In genomic region chr4:38872620-38873019, GRCh38 we compare ENCODE assay signal across 12 cellular contexts. TPM values are rescaled to one million over a fixed set of nuclear protein-coding genes. Genes with fewer than 3 reads are reported as not detected.
DNase-seq lines count a peak whose midpoint lies in the region; ATAC-seq, FAIRE-seq and TF ChIP-seq lines count a peak whose summit lies in the region.
"Had no signal": no experiment of that assay in that cellular context is flagged by ENCODE, and none has a peak within 500 bp of the region (broad histone marks: within the 10 kb centered on the region; RNA-seq: fewer than 3 reads in every experiment).

No MANE protein-coding gene starts in this region.

- DNase-seq in AG10803 (ENCODE audit: low read depth) (peak; percentile 93), LoVo (ENCODE audit: low spot score) (peak; percentile 50), epithelial cell of esophagus (ENCODE audit: low read depth) (peak; percentile 65), pancreas (peak in 4 of 6 donors; percentile 30 to 57 (median 34)), T-helper 1 cell (no peak)
- DNase-seq in activated CD8-positive, alpha-beta memory T cell treated with anti-CD3 and anti-CD28 coated beads for 24 hours = no peak
- DNase-seq: caudate nucleus, NCI-H2081 treated with DMSO at 0.1 percent for 48 hours, retina had no signal

- no peaks in the 10 kb centered on the region for H3K9me3 ChIP-seq in pancreas
- H3K9me3 ChIP-seq: gastroesophageal sphincter had no signal

- H3K27me3 ChIP-seq in pancreas = no peaks in the 10 kb centered on the region
- H3K27me3 ChIP-seq: gastroesophageal sphincter had no signal

- peaks cover 5 to 25% (median 16%) of the 10 kb centered on the region in 3 donors for H3K4me1 ChIP-seq in pancreas

- intact Hi-C loops in pancreas (cut with DNase I) = no loop called here

- H3K27ac ChIP-seq in pancreas = peak overlapping the region in 2 of 4 donors; percentile 56 to 59
- H3K27ac ChIP-seq: gastroesophageal sphincter had no signal

- ATAC-seq in pancreas = peak; percentile 60 to 75 (median 74)
- ATAC-seq in HG03432 (IDR thresholded peaks at IDR 0.05; ENCODE audit: unreplicated experiment) = no peak
- no peak for ATAC-seq in GM21737 (IDR thresholded peaks at IDR 0.05; ENCODE audit: unreplicated experiment)
- ATAC-seq: gastroesophageal sphincter had no signal

- WGBS in pancreas, 2 donors = 39 to 46% methylated on average over 5 of the region's 5 CpGs

- no peaks in the 10 kb centered on the region for H3K36me3 ChIP-seq in pancreas

- H3K4me3 ChIP-seq in AG10803 (ENCODE audit: low read length) (no peak overlapping the region), epithelial cell of esophagus (ENCODE audit: low read length) (no peak overlapping the region), pancreas (no peak overlapping the region)
- H3K4me3 ChIP-seq: gastroesophageal sphincter had no signal

- TF ChIP-seq CTCF in AG10803 (conservative IDR thresholded peaks at IDR 0.05; ENCODE audit: low read length) = no peak
- TF ChIP-seq CTCF in epithelial cell of esophagus (IDR thresholded peaks at IDR 0.05; ENCODE audit: insufficient read depth, low read depth, low read length, missing control alignments) = no peak
- no peak for TF ChIP-seq CTCF in pancreas (IDR thresholded peaks at IDR 0.05)

- no peak for FAIRE-seq in pancreas (lab: Jason Lieb, UNC)

RNA-seq across cellular contexts. Expression of gene FAM114A1, which starts 5.0 kb away (rescaled TPM):
- 10 to 100 TPM; 18.0 to 42.8 (median 21.9) TPM for total RNA-seq in pancreas
- polyA plus RNA-seq in pancreas = 1 to 10 TPM; 8.0 to 8.2 TPM

RNA-seq across cellular contexts. Expression of gene TLR6, which starts 16.0 kb away (rescaled TPM):
- total RNA-seq in pancreas = 1 to 10 TPM in 2 of 6 donors, under 1 TPM in 4; 0.19 to 3.9 (median 0.81) TPM
- polyA plus RNA-seq in pancreas = under 1 TPM; 0.07 to 0.11 TPM

Comparison
In these comparisons a context has a peak if more than half of its experiments do, and no peak if none do; other contexts are left out.
1. DNase-seq: peak in AG10803 (single experiment), LoVo (single experiment), epithelial cell of esophagus (single experiment) and pancreas (4 of 6); none in activated CD8-positive, alpha-beta memory T cell treated with anti-CD3 and anti-CD28 coated beads for 24 hours (single experiment) and T-helper 1 cell (0 of 5).
2. ATAC-seq: peak in pancreas (4 of 4); none in HG03432 (single experiment) and GM21737 (single experiment).